Comparison of ENCODE assay signal across 23 cellular contexts in genomic region chrX:3052864-3053263, GRCh38. TPM values are rescaled to one million over a fixed set of nuclear protein-coding genes. Genes with fewer than 3 reads are reported as not detected.
DNase-seq lines count a peak whose midpoint lies in the region; ATAC-seq and TF ChIP-seq lines count a peak whose summit lies in the region.
"Had no signal": no experiment of that assay in that cellular context is flagged by ENCODE, and none has a peak within 500 bp of the region (broad histone marks: within the 10 kb centered on the region; RNA-seq: fewer than 3 reads in every experiment).

No MANE protein-coding gene starts in this region.

- no peaks in the 10 kb centered on the region for H3K9me3 ChIP-seq in hepatocyte (ENCODE audit: low read depth)
- H3K9me3 ChIP-seq: BE2C, SJSA1 had no signal

- H3K4me3 ChIP-seq in hepatocyte, result no peak overlapping the region
- H3K4me3 ChIP-seq: GM12878, SJSA1 had no signal

- WGBS in hepatocyte (ENCODE audit: low lambda C conversion rate, missing lambda C conversion rate), result 91% methylated on average over 3 of the region's 3 CpGs

- no peak overlapping the region for H3K27ac ChIP-seq in hepatocyte
- H3K27ac ChIP-seq: SJSA1 had no signal

- no peaks in the 10 kb centered on the region for H4K20me1 ChIP-seq in hepatocyte (ENCODE audit: insufficient read depth, poor library complexity, severe bottlenecking)

- H3K79me2 ChIP-seq in hepatocyte, result no peaks in the 10 kb centered on the region

- intact Hi-C loops in left colon (cut with DNase I, micrococcal nuclease), result no loop called here

- peak; percentile 13 for DNase-seq in DMS 273 treated with DMSO at 0.1 percent for 48 hours (lab: John Stamatoyannopoulos, UW)
- peak; percentile 1 for DNase-seq in cerebellar cortex (ENCODE audit: low spot score)
- peak; percentile 6 to 32 for DNase-seq in left colon
- DNase-seq in putamen (ENCODE audit: low spot score), result peak; percentile 15
- DNase-seq in hepatocyte (ENCODE audit: low spot score), result no peak
- no peak for DNase-seq in NCI-H748 treated with DMSO at 0.1 percent for 48 hours (lab: John Stamatoyannopoulos, UW)
- no peak for DNase-seq in T1000 (lab: John Stamatoyannopoulos, UW)
- DNase-seq: BE2C, DMS79, GOT3, HCEC 1CT, Karpas-422, MV-4-11, NCI-H1105 treated with DMSO at 0.1 percent for 48 hours, NCI-H2029 treated with DMSO at 0.1 percent for 48 hours, NCI-H226, NCI-H526 had no signal

- no peaks in the 10 kb centered on the region for H3K4me1 ChIP-seq in hepatocyte (ENCODE audit: insufficient read depth)
- H3K4me1 ChIP-seq: BE2C, SJSA1 had no signal

- no peak overlapping the region for H2AFZ ChIP-seq in hepatocyte

- no peaks in the 10 kb centered on the region for H3K27me3 ChIP-seq in hepatocyte
- H3K27me3 ChIP-seq: BE2C, SJSA1 had no signal

- H3K9me2 ChIP-seq in hepatocyte (replicated peaks; ENCODE audit: insufficient read depth), result no peaks in the 10 kb centered on the region

- no peak for TF ChIP-seq CTCF in hepatocyte (IDR thresholded peaks at IDR 0.05; ENCODE audit: poor library complexity)

- H3K4me2 ChIP-seq in hepatocyte, result no peak overlapping the region

- ATAC-seq in left colon (peak; percentile 67), HG03139 (IDR thresholded peaks at IDR 0.05; ENCODE audit: unreplicated experiment) (no peak)
- ATAC-seq: GM12878, Right ventricle myocardium inferior had no signal

- H3K36me3 ChIP-seq in hepatocyte (replicated peaks; ENCODE audit: insufficient read depth, low read depth), result no peaks in the 10 kb centered on the region
- H3K36me3 ChIP-seq: BE2C, SJSA1 had no signal

RNA-seq across cellular contexts. Expression of gene ARSF, which starts 11.6 kb away (rescaled TPM):
- total RNA-seq in left colon (not detected), hepatocyte (0.73 and 0.80 TPM in 2 replicates)
- 0.69 and 2.2 TPM in 2 replicates for polyA plus RNA-seq in hepatocyte
- total RNA-seq: GM12878, Right ventricle myocardium inferior, SJSA1 had no signal
- polyA plus RNA-seq: GM12878, IgD-negative memory B cell had no signal

RNA-seq across cellular contexts. Expression of gene ARSH, which starts 46.5 kb away (rescaled TPM):
- total RNA-seq in left colon (not detected), hepatocyte (0.08 TPM in 1 of 2 replicates, not detected in the other)
- polyA plus RNA-seq in hepatocyte, result not detected in 2 replicates
- total RNA-seq: GM12878, M059J, Right ventricle myocardium inferior, SJSA1 had no signal
- polyA plus RNA-seq: IgD-negative memory B cell had no signal

Comparison
In these comparisons a context has a peak if more than half of its experiments do, and no peak if none do; other contexts are left out.
1. DNase-seq: peak in DMS 273 treated with DMSO at 0.1 percent for 48 hours (single experiment), cerebellar cortex (single experiment), left colon (2 of 2) and putamen (single experiment); none in hepatocyte (single experiment), NCI-H748 treated with DMSO at 0.1 percent for 48 hours (single experiment) and T1000 (single experiment).